ENCODE assay signal across 15 cellular contexts in genomic region chr20:399182-399707, GRCh38.
"Had no signal": no experiment of that assay in that cellular context is flagged by ENCODE, and none has a peak within 500 bp of the region (broad histone marks: within the 10 kb centered on the region; RNA-seq: fewer than 3 reads in every experiment).

No MANE protein-coding gene starts in this region.

- H3K36me3 ChIP-seq: uterus had no signal

- H3K4me1 Mint-ChIP-seq: endodermal cell had no signal

- ATAC-seq: activated CD8-positive, alpha-beta T cell treated with anti-CD3 and anti-CD28 coated beads for 36 hours; activated T-cell treated with anti-CD3 and anti-CD28 coated beads, Interleukin-2, amount 50 U/mL, for 4 hours; mucosa of descending colon; naive thymus-derived CD4-positive, alpha-beta T cell; stimulated activated memory B cell treated with anti-CD40 and anti-IgM and Interleukin-4, amounts not matched to agents 10 μg/mL and 1 μg/mL and 100 μg/mL, for 72 hours had no signal

- H3K4me1 ChIP-seq: tibial nerve, uterus had no signal

- H3K4me3 ChIP-seq: mucosa of descending colon, tibial nerve, uterus had no signal

- H3K9me3 ChIP-seq: mucosa of descending colon, neutrophil, tibial nerve, uterus had no signal

- H3K9me3 Mint-ChIP-seq: activated T-cell treated with anti-CD3 and anti-CD28 coated beads, Interleukin-2, amount 50 U/mL, for 4 hours; stimulated activated memory B cell treated with anti-CD40 and anti-IgM and Interleukin-4, amounts not matched to agents 10 μg/mL and 1 μg/mL and 100 μg/mL, for 72 hours had no signal

- H3K27me3 Mint-ChIP-seq: activated CD8-positive, alpha-beta T cell treated with anti-CD3 and anti-CD28 coated beads for 36 hours; naive thymus-derived CD4-positive, alpha-beta T cell; stimulated activated memory B cell treated with anti-CD40 and anti-IgM and Interleukin-4, amounts not matched to agents 10 μg/mL and 1 μg/mL and 100 μg/mL, for 72 hours had no signal

- H3K27me3 ChIP-seq: neutrophil, tibial nerve, uterus had no signal

- H3K27ac ChIP-seq: neutrophil, tibial nerve, uterus, VCaP had no signal

- DNase-seq: activated CD4-positive, alpha-beta T cell treated with anti-CD3 and anti-CD28 coated beads for 1 hour; activated CD8-positive, alpha-beta T cell treated with anti-CD3 and anti-CD28 coated beads for 36 hours; activated effector memory CD4-positive, alpha-beta T cell treated with Interleukin-2 at 50 U/mL for 16 hours; activated naive CD4-positive, alpha-beta T cell treated with anti-CD3 and anti-CD28 coated beads, Interleukin-2, amount 50 U/mL, for 16 hours; activated T-cell treated with anti-CD3 and anti-CD28 coated beads, Interleukin-2, amount 50 U/mL, for 4 hours; endodermal cell; naive thymus-derived CD4-positive, alpha-beta T cell; stimulated activated CD4-positive, alpha-beta T cell treated with anti-CD3 and anti-CD28 coated beads, Interleukin-12 subunit alpha, Interleukin-12 subunit beta, amount 100 ng/mL, for 4 hours; substantia nigra; uterus had no signal

- H3K27ac Mint-ChIP-seq: activated CD8-positive, alpha-beta T cell treated with anti-CD3 and anti-CD28 coated beads for 36 hours; endodermal cell; stimulated activated memory B cell treated with anti-CD40 and anti-IgM and Interleukin-4, amounts not matched to agents 10 μg/mL and 1 μg/mL and 100 μg/mL, for 72 hours had no signal

- H3K4me3 Mint-ChIP-seq: activated CD8-positive, alpha-beta T cell treated with anti-CD3 and anti-CD28 coated beads for 36 hours; activated T-cell treated with anti-CD3 and anti-CD28 coated beads, Interleukin-2, amount 50 U/mL, for 4 hours; endodermal cell; naive thymus-derived CD4-positive, alpha-beta T cell; stimulated activated memory B cell treated with anti-CD40 and anti-IgM and Interleukin-4, amounts not matched to agents 10 μg/mL and 1 μg/mL and 100 μg/mL, for 72 hours had no signal
